1 cellular context compared by ENCODE assay signal in the genomic region with DNA sequence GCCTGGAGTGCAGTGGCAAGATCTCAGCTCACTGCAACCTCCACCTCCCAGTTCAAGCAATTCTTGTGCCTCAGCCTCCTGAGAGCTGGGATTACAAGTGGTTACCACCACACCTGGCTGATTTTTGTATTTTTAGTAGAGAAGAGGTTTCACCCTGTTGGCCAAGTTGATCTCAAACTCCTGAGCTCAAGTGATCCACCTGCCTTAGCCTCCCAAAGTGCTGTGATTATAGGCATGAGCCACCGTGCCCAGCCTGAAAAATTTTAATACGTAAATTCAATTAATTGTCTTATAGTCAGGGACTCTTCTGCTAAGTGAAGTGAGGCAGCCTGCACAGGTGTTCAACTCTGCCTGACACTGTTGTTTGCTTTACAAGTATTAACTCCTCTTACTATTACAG. TPM values are rescaled to one million over a fixed set of nuclear protein-coding genes. Genes with fewer than 3 reads are reported as not detected.
"Had no signal": no experiment of that assay in that cellular context is flagged by ENCODE, and none has a peak within 500 bp of the region (broad histone marks: within the 10 kb centered on the region; RNA-seq: fewer than 3 reads in every experiment).

No MANE protein-coding gene starts in this region.

RNA-seq across cellular contexts. Expression of a gene that starts 35.9 kb away (rescaled TPM):
- total RNA-seq: GM12878 had no signal
